19 cellular contexts compared by ENCODE assay signal in genomic region chr10:35212856-35213255, GRCh38.
DNase-seq lines count a peak whose midpoint lies in the region; ATAC-seq, FAIRE-seq and TF ChIP-seq lines count a peak whose summit lies in the region.
"Had no signal": no experiment of that assay in that cellular context is flagged by ENCODE, and none has a peak within 500 bp of the region (broad histone marks: within the 10 kb centered on the region; RNA-seq: fewer than 3 reads in every experiment).

No MANE protein-coding gene starts in this region.

- no peaks in the 10 kb centered on the region for H4K20me1 ChIP-seq in H1 (replicated peaks in 1 of 2; ENCODE audit: control insufficient read depth in 1 of 2, insufficient read depth in 2 of 2, low read length in 2 of 2)

- no peak overlapping the region for H3K4me3 ChIP-seq in H1 (ENCODE audit: extremely low read depth in 1 of 4, insufficient read depth in 2 of 4, low read depth in 3 of 4, low read length in 4 of 4)
- no peak overlapping the region for H3K4me3 ChIP-seq in effector memory CD4-positive, alpha-beta T cell (ENCODE audit: insufficient read depth, low read depth, low read length, poor library complexity, severe bottlenecking)
- H3K4me3 ChIP-seq: A549, K562 had no signal

- no peak overlapping the region for H3K27ac ChIP-seq in H1 (ENCODE audit: low read depth, low read length)
- H3K27ac ChIP-seq in effector memory CD4-positive, alpha-beta T cell (ENCODE audit: insufficient read depth, low read length, poor library complexity, severe bottlenecking) = no peak overlapping the region
- H3K27ac ChIP-seq: A549, C4-2B had no signal

- H3K4me1 ChIP-seq in H1 (replicated peaks in 1 of 4; ENCODE audit: control insufficient read depth in 3 of 4, insufficient read depth in 4 of 4, low read length in 3 of 4) = peaks cover 2 to 10% (median 6%) of the 10 kb centered on the region in 4 experiments; a peak in 5 of 7 replicates
- H3K4me1 ChIP-seq in effector memory CD4-positive, alpha-beta T cell (ENCODE audit: control insufficient read depth, insufficient read depth, low read length, poor library complexity, severe bottlenecking) = peaks cover 10% of the 10 kb centered on the region
- H3K4me1 ChIP-seq: A549 had no signal

- peaks cover 23% of the 10 kb centered on the region for H3K4me1 Mint-ChIP-seq in T-helper 17 cell
- H3K4me1 Mint-ChIP-seq in natural killer cell treated with Interleukin-12 subunit alpha and Interleukin-12 subunit beta and Interleukin-15 and Interleukin-18, amount 100 ng/mL, for 72 hours (ENCODE audit: low read depth in 2 of 2) = peaks cover 45 to 51% of the 10 kb centered on the region in 2 donors

- TF ChIP-seq EP300 in H1 (IDR thresholded peaks at IDR 0.05; ENCODE audit: borderline replicate concordance in 1 of 2, low read depth in 2 of 2, low read length in 2 of 2) = no peak

- H3K23me2 ChIP-seq in H1 (ENCODE audit: low read depth, low read length) = no peaks in the 10 kb centered on the region

- H3K36me3 ChIP-seq in H1 (ENCODE audit: control insufficient read depth in 2 of 4, insufficient read depth in 4 of 4, low read length in 3 of 4) = no peaks in the 10 kb centered on the region
- H3K36me3 ChIP-seq in effector memory CD4-positive, alpha-beta T cell (ENCODE audit: control insufficient read depth, insufficient read depth, low read length) = no peaks in the 10 kb centered on the region

- no peak for TF ChIP-seq POLR2A in H1 (IDR thresholded peaks at IDR 0.05; ENCODE audit: control extremely low read depth in 1 of 2, low read depth in 2 of 2, low read length in 2 of 2)

- TF ChIP-seq CTCF in H1 (IDR thresholded peaks at IDR 0.05; ENCODE audit: control extremely low read depth in 1 of 3, insufficient read depth in 1 of 3, low read depth in 1 of 3, low read length in 3 of 3) = no peak

- H2BK12ac ChIP-seq in H1 (ENCODE audit: low read depth, low read length) = no peak overlapping the region

- no peak overlapping the region for H2AFZ ChIP-seq in H1 (ENCODE audit: low read length)

- DNase-seq in AG20443 (ENCODE audit: low spot score) (peak; percentile 18), T-helper 17 cell (no peak), H1 (ENCODE audit: low read depth in 1 of 2, low spot score in 2 of 2) (no peak), SHP77 treated with DMSO at 0.1 percent for 48 hours (lab: John Stamatoyannopoulos, UW) (no peak)
- no peak for DNase-seq in natural killer cell treated with Interleukin-12 subunit alpha and Interleukin-12 subunit beta and Interleukin-15 and Interleukin-18, amount 100 ng/mL, for 72 hours (ENCODE audit: low spot score)
- DNase-seq in activated CD4-positive, CD25-positive, alpha-beta regulatory T cell (lab: John Stamatoyannopoulos, UW) = no peak
- DNase-seq in effector memory CD4-positive, alpha-beta T cell = no peak
- DNase-seq: activated CD8-positive, alpha-beta memory T cell treated with anti-CD3 and anti-CD28 coated beads for 24 hours; cerebellar nuclear complex; DMS153; NCI-H1105; NCI-H2171 treated with DMSO at 0.1 percent for 48 hours; small intestine had no signal

- no peak overlapping the region for H3K56ac ChIP-seq in H1 (replicated peaks; ENCODE audit: insufficient read length, low read depth, low read length)

- ATAC-seq in T-helper 17 cell (no peak), HG02759 (IDR thresholded peaks at IDR 0.05; ENCODE audit: unreplicated experiment) (no peak)
- no peak for ATAC-seq in natural killer cell treated with Interleukin-12 subunit alpha and Interleukin-12 subunit beta and Interleukin-15 and Interleukin-18, amount 100 ng/mL, for 72 hours
- ATAC-seq: A549, K562 had no signal

- no peak overlapping the region for H2BK15ac ChIP-seq in H1 (ENCODE audit: low read length)

- no peak for TF ChIP-seq RAD21 in H1 (IDR thresholded peaks at IDR 0.05 in 1 of 2, conservative IDR thresholded peaks at IDR 0.05 in 1 of 2; ENCODE audit: low read depth in 2 of 2, low read length in 2 of 2)

- H3K27ac Mint-ChIP-seq in T-helper 17 cell = peak overlapping the region; percentile 85
- peak overlapping the region; percentile 63 to 80 for H3K27ac Mint-ChIP-seq in natural killer cell treated with Interleukin-12 subunit alpha and Interleukin-12 subunit beta and Interleukin-15 and Interleukin-18, amount 100 ng/mL, for 72 hours
- H3K27ac Mint-ChIP-seq: type B pancreatic cell had no signal

- H2BK5ac ChIP-seq in H1 (ENCODE audit: low read depth, low read length) = peak overlapping the region; percentile 3; the same call in 1 of the 2 replicates

- no peak overlapping the region for H4K8ac ChIP-seq in H1 (ENCODE audit: extremely low read depth, insufficient read depth, low read length)

- H3K9me3 ChIP-seq in T-helper 17 cell (ENCODE audit: control insufficient read depth, low read length, poor library complexity, severe bottlenecking) = no peaks in the 10 kb centered on the region
- H3K9me3 ChIP-seq in H1 (ENCODE audit: insufficient read depth in 2 of 2, low read depth in 1 of 2, low read length in 1 of 2) = no peaks in the 10 kb centered on the region
- no peaks in the 10 kb centered on the region for H3K9me3 ChIP-seq in effector memory CD4-positive, alpha-beta T cell (ENCODE audit: control insufficient read depth, low read length)
- H3K9me3 ChIP-seq: A549 had no signal

- no peak overlapping the region for H3K18ac ChIP-seq in H1 (ENCODE audit: extremely low read depth, low read length)

- no peak overlapping the region for H2BK120ac ChIP-seq in H1 (replicated peaks; ENCODE audit: low read depth, low read length)

- peaks cover 0 to 1% (median 0%) of the 10 kb centered on the region in 4 experiments; a peak in 1 of 7 replicates for H3K27me3 ChIP-seq in H1 (replicated peaks in 1 of 4; ENCODE audit: control insufficient read depth in 3 of 4, extremely low read depth in 1 of 4, insufficient read depth in 3 of 4, low read length in 3 of 4)
- no peaks in the 10 kb centered on the region for H3K27me3 ChIP-seq in effector memory CD4-positive, alpha-beta T cell (replicated peaks; ENCODE audit: control insufficient read depth, insufficient read depth, low read length, poor library complexity, severe bottlenecking)

- FAIRE-seq in H1 (lab: Jason Lieb, UNC) = no peak
- FAIRE-seq: A549, endothelial cell of umbilical vein, K562, small intestine had no signal

- no peak overlapping the region for H4K5ac ChIP-seq in H1 (ENCODE audit: insufficient read length, low read depth, low read length)

- H3K27me3 Mint-ChIP-seq in T-helper 17 cell = no peaks in the 10 kb centered on the region
- H3K27me3 Mint-ChIP-seq in natural killer cell treated with Interleukin-12 subunit alpha and Interleukin-12 subunit beta and Interleukin-15 and Interleukin-18, amount 100 ng/mL, for 72 hours = no peaks in the 10 kb centered on the region
- H3K27me3 Mint-ChIP-seq: type B pancreatic cell had no signal

- no peak overlapping the region for H4K91ac ChIP-seq in H1 (replicated peaks; ENCODE audit: insufficient read length, low read length)

- no peak overlapping the region for H3K14ac ChIP-seq in H1 (ENCODE audit: insufficient read length)

- no peaks in the 10 kb centered on the region for H3K9me3 Mint-ChIP-seq in natural killer cell treated with Interleukin-12 subunit alpha and Interleukin-12 subunit beta and Interleukin-15 and Interleukin-18, amount 100 ng/mL, for 72 hours
- H3K9me3 Mint-ChIP-seq: type B pancreatic cell had no signal

- POLR2A ChIA-PET in H1 (lab: Charles Lee; ENCODE audit: partially characterized antibody) = interaction anchor here (0.7 to 0.8 kb wide), 2 partner anchors 8 to 86 kb away, joined by 3 to 4 read pairs; partner anchors contain the start of gene CREM

- H3K36me3 Mint-ChIP-seq in T-helper 17 cell (ENCODE audit: low read depth) = peaks cover 4% of the 10 kb centered on the region
- H3K36me3 Mint-ChIP-seq in natural killer cell treated with Interleukin-12 subunit alpha and Interleukin-12 subunit beta and Interleukin-15 and Interleukin-18, amount 100 ng/mL, for 72 hours = peaks cover 23% of the 10 kb centered on the region

- no peaks in the 10 kb centered on the region for H3K79me1 ChIP-seq in H1 (ENCODE audit: low read depth, low read length)

- H3K9ac ChIP-seq in H1 (replicated peaks in 1 of 4; ENCODE audit: extremely low read depth in 1 of 4, low read depth in 3 of 4, low read length in 3 of 4) = 0 out of 7 replicates have a peak overlapping the region, but pooled peaks of 1 of the 4 experiments have one; percentile 18

- H3K4me3 Mint-ChIP-seq in T-helper 17 cell = peak overlapping the region; percentile 70
- no peak overlapping the region for H3K4me3 Mint-ChIP-seq in natural killer cell treated with Interleukin-12 subunit alpha and Interleukin-12 subunit beta and Interleukin-15 and Interleukin-18, amount 100 ng/mL, for 72 hours
- H3K4me3 Mint-ChIP-seq: type B pancreatic cell had no signal

- no peak overlapping the region for H2BK20ac ChIP-seq in H1 (ENCODE audit: low read length)

- no peaks in the 10 kb centered on the region for H3K79me2 ChIP-seq in H1 (ENCODE audit: control insufficient read depth in 1 of 2, insufficient read depth in 2 of 2, low read length in 2 of 2)

- H3K4ac ChIP-seq in H1 (replicated peaks; ENCODE audit: insufficient read length, low read depth, low read length) = no peak overlapping the region

- H2AK5ac ChIP-seq in H1 (ENCODE audit: low read depth, low read length) = no peak overlapping the region

- CTCF ChIA-PET in H1 (lab: Charles Lee; ENCODE audit: partially characterized antibody) = interaction anchor here (0.6 to 15.6 kb wide), 10 partner anchors 11 to 289 kb away, joined by 3 to 177 read pairs (median 3); no protein-coding TSS in a partner anchor

- 74% methylated on average over 6 of the region's 6 CpGs; no CpG with 5 or more reads in 1 of the 2 experiments for WGBS in H1 (ENCODE audit: extremely low coverage in 1 of 2, insufficient coverage in 1 of 2, insufficient read length in 1 of 2, insufficient replicate concordance in 2 of 2, low coverage in 1 of 2, low lambda C conversion rate in 2 of 2, missing lambda C conversion rate in 1 of 2), 2 experiments

- H3K23ac ChIP-seq in H1 (ENCODE audit: insufficient read length) = no peak overlapping the region

- no peak overlapping the region for H3K4me2 ChIP-seq in H1 (ENCODE audit: insufficient read depth in 1 of 2, low read depth in 2 of 2, low read length in 2 of 2)
- H3K4me2 ChIP-seq: A549 had no signal

TF ChIP-seq in H1, 55 proteins besides CTCF, POLR2A, EP300 and RAD21 (continues in another document):
- no peak for TF ChIP-seq SIRT6 (IDR thresholded peaks at IDR 0.05; ENCODE audit: low read length)
- no peak for TF ChIP-seq SRF (IDR thresholded peaks at IDR 0.05; ENCODE audit: low read depth, low read length)
- TF ChIP-seq JUN (IDR thresholded peaks at IDR 0.05; ENCODE audit: low read depth, low read length) = no peak
- no peak for TF ChIP-seq SAP30 (IDR thresholded peaks at IDR 0.05; ENCODE audit: insufficient read depth, insufficient replicate concordance, low read length)
- no peak for TF ChIP-seq FOSL1 (IDR thresholded peaks at IDR 0.05; ENCODE audit: insufficient read depth, low read depth, low read length)
- no peak for TF ChIP-seq RNF2 (IDR thresholded peaks at IDR 0.05; ENCODE audit: borderline replicate concordance, low read depth, low read length, missing control alignments, poor library complexity, severe bottlenecking)
